ENCODE assay signal across 9 cellular contexts in genomic region chr6:127022297-127022696, GRCh38.
DNase-seq lines count a peak whose midpoint lies in the region; FAIRE-seq lines count a peak whose summit lies in the region.
"Had no signal": no experiment of that assay in that cellular context is flagged by ENCODE, and none has a peak within 500 bp of the region (broad histone marks: within the 10 kb centered on the region; RNA-seq: fewer than 3 reads in every experiment).

No MANE protein-coding gene starts in this region.

- H3K4me3 ChIP-seq in skeletal muscle cell (ENCODE audit: low read depth, low read length) = no peak overlapping the region

- peak; percentile 51 for DNase-seq in GM03348 (ENCODE audit: low spot score)
- DNase-seq in NCI-H446 (lab: John Stamatoyannopoulos, UW) = peak; percentile 52 to 74
- DNase-seq in fibroblast of gingiva (ENCODE audit: low read depth) = peak; percentile 84
- peak; percentile 7 for DNase-seq in skeletal muscle cell (ENCODE audit: low read depth)
- no peak for DNase-seq in urothelium cell line (ENCODE audit: low spot score)
- DNase-seq in stimulated activated CD4-positive, alpha-beta T cell treated with anti-CD3 and anti-CD28 coated beads, Interleukin-15, amount 100 ng/mL, for 24 hours = no peak
- no peak for DNase-seq in GM19240 (ENCODE audit: insufficient read length, low spot score)
- no peak for DNase-seq in NOMO-1 treated with DMSO at 0.1 percent for 48 hours (lab: John Stamatoyannopoulos, UW; ENCODE audit: unreplicated experiment)
- DNase-seq: cortex of kidney had no signal

- no peak for FAIRE-seq in urothelium cell line (lab: Jason Lieb, UNC)

Comparison
In these comparisons a context has a peak if more than half of its experiments do, and no peak if none do; other contexts are left out.
1. DNase-seq: peak in GM03348 (single experiment), NCI-H446 (2 of 2), fibroblast of gingiva (single experiment) and skeletal muscle cell (single experiment); none in urothelium cell line (single experiment), stimulated activated CD4-positive, alpha-beta T cell treated with anti-CD3 and anti-CD28 coated beads, Interleukin-15, amount 100 ng/mL, for 24 hours (single experiment), GM19240 (single experiment) and NOMO-1 treated with DMSO at 0.1 percent for 48 hours (single experiment).